Comparison of ENCODE assay signal across 8 cellular contexts in genomic region chr17:67718325-67718941, GRCh38. TPM values are rescaled to one million over a fixed set of nuclear protein-coding genes. Genes with fewer than 3 reads are reported as not detected.
A peak's percentile ranks its signal among the peaks of the same experiment; 100 is the strongest.
DNase-seq lines count a peak whose midpoint lies in the region; ATAC-seq and TF ChIP-seq lines count a peak whose summit lies in the region.

No MANE protein-coding gene starts in this region.

- TF ChIP-seq POLR2A in testis (IDR thresholded peaks at IDR 0.05), result no peak

- H3K4me3 ChIP-seq in mucosa of stomach (ENCODE audit: low read length), result peak overlapping the region; percentile 65
- H3K4me3 ChIP-seq in testis, result peak overlapping the region; percentile 81 to 85

- H3K27me3 ChIP-seq in mucosa of stomach (ENCODE audit: control insufficient read depth, insufficient read depth, low read length) (no peaks in the 10 kb centered on the region), testis (no peaks in the 10 kb centered on the region)

- no peaks in the 10 kb centered on the region for H3K27me3 Mint-ChIP-seq in T-helper 1 cell treated with Interleukin-12 subunit alpha and Interleukin-12 subunit beta and Interleukin-4 antibody, amounts not matched to agents 30 μg/mL and 1 μg/mL, for 36 hours (ENCODE audit: low read depth)

- DNase-seq in NCI-H1694 treated with DMSO at 0.1 percent for 48 hours (lab: John Stamatoyannopoulos, UW) (peak; percentile 10), NCI-H1694 (lab: John Stamatoyannopoulos, UW) (no peak), testis (no peak), DMS79 (lab: John Stamatoyannopoulos, UW) (no peak)
- DNase-seq in effector CD8-positive, alpha-beta T cell (lab: John Stamatoyannopoulos, UW), result peak; percentile 31

- TF ChIP-seq CTCF in testis (IDR thresholded peaks at IDR 0.05), result no peak

- intact Hi-C loops in testis (cut with DNase I; ENCODE audit: low total_unique reads), result no loop called here

- H3K4me1 Mint-ChIP-seq in T-helper 1 cell treated with Interleukin-12 subunit alpha and Interleukin-12 subunit beta and Interleukin-4 antibody, amounts not matched to agents 30 μg/mL and 1 μg/mL, for 36 hours (ENCODE audit: low read depth), result peaks cover 12% of the 10 kb centered on the region

- peak; percentile 4 for ATAC-seq in HG03196 (IDR thresholded peaks at IDR 0.05; ENCODE audit: unreplicated experiment)

- H3K9ac ChIP-seq in mucosa of stomach (ENCODE audit: low read length), result peak overlapping the region; percentile 85

- peak overlapping the region; percentile 95 for H3K27ac Mint-ChIP-seq in T-helper 1 cell treated with Interleukin-12 subunit alpha and Interleukin-12 subunit beta and Interleukin-4 antibody, amounts not matched to agents 30 μg/mL and 1 μg/mL, for 36 hours

- peaks cover 17% of the 10 kb centered on the region for H3K4me1 ChIP-seq in mucosa of stomach (ENCODE audit: control insufficient read depth, insufficient read depth, low read length)
- peaks cover 18% of the 10 kb centered on the region for H3K4me1 ChIP-seq in testis

- H3K9me3 ChIP-seq in mucosa of stomach (ENCODE audit: control insufficient read depth, low read length) (no peaks in the 10 kb centered on the region), testis (no peaks in the 10 kb centered on the region)

- WGBS in testis, 2 donors, result 0 to 1% methylated on average over 16 of the region's 16 CpGs

- peak overlapping the region; percentile 65 to 93 for H3K27ac ChIP-seq in testis

- H3K4me3 Mint-ChIP-seq in T-helper 1 cell treated with Interleukin-12 subunit alpha and Interleukin-12 subunit beta and Interleukin-4 antibody, amounts not matched to agents 30 μg/mL and 1 μg/mL, for 36 hours, result peak overlapping the region; percentile 94

- H3K36me3 ChIP-seq in mucosa of stomach (ENCODE audit: control insufficient read depth, insufficient read depth, low read length) (peaks cover 4% of the 10 kb centered on the region), testis (ENCODE audit: low read depth, missing control alignments) (no peaks in the 10 kb centered on the region)

- no peaks in the 10 kb centered on the region for H3K9me3 Mint-ChIP-seq in T-helper 1 cell treated with Interleukin-12 subunit alpha and Interleukin-12 subunit beta and Interleukin-4 antibody, amounts not matched to agents 30 μg/mL and 1 μg/mL, for 36 hours

- peaks cover 13% of the 10 kb centered on the region for H3K36me3 Mint-ChIP-seq in T-helper 1 cell treated with Interleukin-12 subunit alpha and Interleukin-12 subunit beta and Interleukin-4 antibody, amounts not matched to agents 30 μg/mL and 1 μg/mL, for 36 hours (ENCODE audit: low read depth)

RNA-seq across cellular contexts. Expression of gene NOL11, which starts 0.7 kb away (rescaled TPM):
- total RNA-seq in testis, result 10 to 100 TPM; 31.4 to 35.6 TPM
- 20.5 TPM for polyA plus RNA-seq in testis (ENCODE audit: insufficient read depth, low read depth, low replicate concordance)

Comparison
In these comparisons a context has a peak if more than half of its experiments do, and no peak if none do; other contexts are left out.
1. DNase-seq: peak in NCI-H1694 treated with DMSO at 0.1 percent for 48 hours (single experiment) and effector CD8-positive, alpha-beta T cell (single experiment); none in NCI-H1694 (single experiment), testis (single experiment) and DMS79 (single experiment).